In the genomic region with DNA sequence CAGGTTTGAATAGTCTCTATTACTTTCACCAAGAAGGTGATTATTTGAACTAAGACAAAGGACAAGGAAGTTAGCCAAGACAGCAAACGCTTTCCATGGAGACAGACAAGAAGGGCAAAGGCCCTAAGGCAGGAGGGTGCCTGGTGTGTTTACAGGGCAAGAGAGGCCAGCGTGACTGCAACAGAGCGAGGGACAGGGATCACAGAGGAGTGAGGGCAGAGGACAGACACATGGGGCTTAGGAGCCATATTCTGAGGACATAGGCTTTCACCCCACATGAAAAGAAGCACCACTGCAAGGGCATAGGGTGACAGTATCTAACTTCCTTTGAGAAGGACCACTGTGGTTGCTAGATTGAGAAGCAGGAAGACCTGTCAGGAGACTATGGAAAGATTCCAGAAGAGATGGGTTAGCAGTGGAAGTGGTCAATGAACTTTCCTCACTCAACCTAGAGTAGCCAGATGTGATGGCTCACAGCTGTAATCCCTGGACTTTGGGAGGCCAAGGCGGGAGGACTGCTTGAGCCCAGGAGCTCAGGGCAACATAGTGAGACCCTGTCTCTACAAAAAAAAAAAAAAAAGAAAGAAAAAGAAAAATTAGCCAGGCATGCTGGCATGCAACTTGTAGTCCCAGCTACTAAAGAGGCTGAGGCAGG, we compare ENCODE assay signal across 18 cellular contexts. TPM values are rescaled to one million over a fixed set of nuclear protein-coding genes. Genes with fewer than 3 reads are reported as not detected.
DNase-seq lines count a peak whose midpoint lies in the region; ATAC-seq and TF ChIP-seq lines count a peak whose summit lies in the region.
"Had no signal": no experiment of that assay in that cellular context is flagged by ENCODE, and none has a peak within 500 bp of the region (broad histone marks: within the 10 kb centered on the region; RNA-seq: fewer than 3 reads in every experiment).

No MANE protein-coding gene starts in this region.

- H3K9me2 ChIP-seq in OCI-LY7 (ENCODE audit: insufficient read depth, low read length): no peaks in the 10 kb centered on the region

- TF ChIP-seq CTCF in Caco-2 (IDR thresholded peaks at IDR 0.05; ENCODE audit: insufficient read depth in 1 of 2, low read depth in 1 of 2, low read length in 1 of 2, severe bottlenecking in 1 of 2, unreplicated experiment in 1 of 2) (no peak), OCI-LY7 (conservative IDR thresholded peaks at IDR 0.05; ENCODE audit: low read length) (no peak), progenitor cell of endocrine pancreas (IDR thresholded peaks at IDR 0.05; ENCODE audit: unreplicated experiment) (no peak)

- H3K4me3 ChIP-seq in Caco-2 (ENCODE audit: low read depth, low read length): no peak overlapping the region
- H3K4me3 ChIP-seq in OCI-LY7 (ENCODE audit: low read depth, low read length, poor library complexity, severe bottlenecking): no peak overlapping the region

- H3K4me2 ChIP-seq in OCI-LY7 (ENCODE audit: low read length): no peak overlapping the region

- H3K4me3 Mint-ChIP-seq in Caco-2 (ENCODE audit: unreplicated experiment) (no peak overlapping the region), progenitor cell of endocrine pancreas (ENCODE audit: low read depth) (no peak overlapping the region)
- H3K4me3 Mint-ChIP-seq: H9, IgD-negative memory B cell had no signal

- H4K20me1 ChIP-seq in OCI-LY7 (ENCODE audit: insufficient read depth, low read length): no peaks in the 10 kb centered on the region

- POLR2A ChIA-PET in Caco-2 (lab: Charles Lee): interaction anchor here (0.7 kb wide), 1 partner anchor 95 kb away, joined by 12 read pairs; no protein-coding TSS in a partner anchor
- POLR2A ChIA-PET in OCI-LY7 (lab: Charles Lee): interaction anchor here (0.6 kb wide), 2 partner anchors 418 to 596 kb away, joined by 3 read pairs; no protein-coding TSS in a partner anchor

- CTCF ChIA-PET in Caco-2 (lab: Charles Lee) (interaction anchor here (0.6 kb wide), 1 partner anchor 12 kb away, joined by 3 read pairs; no protein-coding TSS in a partner anchor), OCI-LY7 (lab: Charles Lee; ENCODE audit: unreplicated experiment) (no interaction called here)

- no peaks in the 10 kb centered on the region for H3K27me3 ChIP-seq in Caco-2 (replicated peaks; ENCODE audit: control insufficient read depth, insufficient read depth, low read length)

- no peaks in the 10 kb centered on the region for H3K27me3 Mint-ChIP-seq in Caco-2 (ENCODE audit: insufficient read depth, unreplicated experiment)
- H3K27me3 Mint-ChIP-seq in progenitor cell of endocrine pancreas: no peaks in the 10 kb centered on the region

- H3K27ac Mint-ChIP-seq in Caco-2 (ENCODE audit: unreplicated experiment) (peak overlapping the region; percentile 91), progenitor cell of endocrine pancreas (peak overlapping the region; percentile 73)
- H3K27ac Mint-ChIP-seq: CD14-positive monocyte, IgD-negative memory B cell had no signal

- no peak overlapping the region for H3K27ac ChIP-seq in OCI-LY7 (ENCODE audit: low read depth, low read length, poor library complexity, severe bottlenecking)

- intact Hi-C loops in Caco-2 (cut with micrococcal nuclease; ENCODE audit: unreplicated experiment): no loop called here
- intact Hi-C loops in OCI-LY7 (cut with micrococcal nuclease; ENCODE audit: unreplicated experiment): no loop called here

- H3K79me2 ChIP-seq in OCI-LY7 (ENCODE audit: insufficient read depth, low read depth, low read length): no peaks in the 10 kb centered on the region

- H3K36me3 Mint-ChIP-seq in Caco-2 (ENCODE audit: insufficient read depth, unreplicated experiment) (peaks cover 5% of the 10 kb centered on the region), progenitor cell of endocrine pancreas (ENCODE audit: insufficient read depth) (no peaks in the 10 kb centered on the region)
- H3K36me3 Mint-ChIP-seq: CD14-positive monocyte, IgD-negative memory B cell had no signal

- DNase-seq in Caco-2: peak; percentile 31 to 63
- DNase-seq in OCI-LY7 (ENCODE audit: low spot score): no peak
- no peak for DNase-seq in left lobe of liver (ENCODE audit: low spot score)
- no peak for DNase-seq in progenitor cell of endocrine pancreas (ENCODE audit: low spot score, unreplicated experiment)
- DNase-seq in SKM-1 (lab: John Stamatoyannopoulos, UW; ENCODE audit: unreplicated experiment): no peak
- DNase-seq in middle frontal gyrus (ENCODE audit: extremely low spot score, low spot score): no peak
- DNase-seq in NCI-H2029 (lab: John Stamatoyannopoulos, UW): no peak
- DNase-seq: H9, Kasumi-1, MM.1S, NCI-H1092 treated with DMSO at 0.1 percent for 48 hours, NCI-H2107, NCI-H2227 treated with DMSO at 0.1 percent for 48 hours, NCI-H510A treated with DMSO at 0.1 percent for 48 hours, NCI-H774, RPMI8226 had no signal

- H2AFZ ChIP-seq in OCI-LY7 (ENCODE audit: low read length): 0 out of 2 replicates have a peak overlapping the region, but pooled peaks have one; percentile 27

- peaks cover 1% of the 10 kb centered on the region; the same call in 1 of the 2 replicates for H3K36me3 ChIP-seq in Caco-2 (ENCODE audit: control insufficient read depth, insufficient read depth, low read length)
- no peaks in the 10 kb centered on the region for H3K36me3 ChIP-seq in OCI-LY7 (ENCODE audit: insufficient read depth, low read length)

- H3K9me3 Mint-ChIP-seq in Caco-2 (ENCODE audit: unreplicated experiment): no peaks in the 10 kb centered on the region
- H3K9me3 Mint-ChIP-seq in progenitor cell of endocrine pancreas (ENCODE audit: low read depth): no peaks in the 10 kb centered on the region
- H3K9me3 Mint-ChIP-seq: H9, IgD-negative memory B cell had no signal

- H3K9me3 ChIP-seq in Caco-2 (0 out of 2 replicates have a peak, but pooled peaks cover 4% of the 10 kb centered on the region), OCI-LY7 (ENCODE audit: low read length) (no peaks in the 10 kb centered on the region)

- peak; percentile 62 for ATAC-seq in left lobe of liver

- H3K4me1 Mint-ChIP-seq in Caco-2 (ENCODE audit: low read depth, unreplicated experiment): peaks cover 54% of the 10 kb centered on the region
- peaks cover 25% of the 10 kb centered on the region for H3K4me1 Mint-ChIP-seq in progenitor cell of endocrine pancreas (ENCODE audit: low read depth)
- H3K4me1 Mint-ChIP-seq: H9, IgD-negative memory B cell had no signal

- H3K4me1 ChIP-seq in Caco-2: peaks cover 64% of the 10 kb centered on the region
- peaks cover 13% of the 10 kb centered on the region for H3K4me1 ChIP-seq in OCI-LY7 (ENCODE audit: insufficient read depth, low read length, poor library complexity, severe bottlenecking)

- BruUV-seq in Caco-2 (replicated peaks; lab: Mats Ljungman, UMichigan) (no TSS peak), OCI-LY7 (replicated peaks; lab: Mats Ljungman, UMichigan) (no TSS peak)

RNA-seq across cellular contexts. Expression of gene HAVCR1, which starts 5.0 kb away (rescaled TPM):
- 135 and 144 TPM in 2 replicates for total RNA-seq in Caco-2 (2022)
- 0.13 TPM in 1 of 2 replicates, not detected in the other for total RNA-seq in OCI-LY7 (2014; rRNA removed; shearing (Covaris generic))
- total RNA-seq in OCI-LY7 (2022): not detected in 2 replicates
- total RNA-seq in left lobe of liver: 0.23 TPM
- 1.2 and 2.1 TPM in 2 replicates for total RNA-seq in progenitor cell of endocrine pancreas
- total RNA-seq: H9 had no signal

RNA-seq across cellular contexts. Expression of gene HAVCR2, which starts 44.9 kb away (rescaled TPM):
- total RNA-seq in Caco-2 (2022) (0.32 and 0.41 TPM in 2 replicates), OCI-LY7 (2022) (3.7 and 4.4 TPM in 2 replicates), left lobe of liver (2.9 TPM), progenitor cell of endocrine pancreas (0.17 and 0.62 TPM in 2 replicates)
- total RNA-seq in OCI-LY7 (2014; rRNA removed; shearing (Covaris generic)): 4.2 and 7.4 TPM in 2 replicates
- total RNA-seq: H9 had no signal

Comparison
In these comparisons a context has a peak if more than half of its experiments do, and no peak if none do; other contexts are left out.
1. DNase-seq: peak in Caco-2 (2 of 2); none in OCI-LY7 (single experiment), left lobe of liver (single experiment), progenitor cell of endocrine pancreas (single experiment), SKM-1 (single experiment), middle frontal gyrus (single experiment) and NCI-H2029 (single experiment).
2. RNA of gene HAVCR1, which starts 5.0 kb away (total RNA-seq): 135 to 144 TPM in Caco-2; 1.2 to 2.1 TPM in progenitor cell of endocrine pancreas, 0.23 TPM in left lobe of liver (single experiment) and 0.13 TPM in OCI-LY7; every median in the first group is over 10 times any median in the second.